Comparison of ENCODE assay signal across 10 cellular contexts in genomic region chr6:137283940-137284910, GRCh38.
A peak's percentile ranks its signal among the peaks of the same experiment; 100 is the strongest.
DNase-seq lines count a peak whose midpoint lies in the region; ATAC-seq and TF ChIP-seq lines count a peak whose summit lies in the region.
"Had no signal": no experiment of that assay in that cellular context is flagged by ENCODE, and none has a peak within 500 bp of the region (broad histone marks: within the 10 kb centered on the region; RNA-seq: fewer than 3 reads in every experiment).

No MANE protein-coding gene starts in this region.

- POLR2A ChIA-PET in OCI-LY7 (lab: Charles Lee) = interaction anchor here (0.5 to 0.7 kb wide), 2 partner anchors 9 to 487 kb away, joined by 3 read pairs; no protein-coding TSS in a partner anchor

- H3K36me3 ChIP-seq in OCI-LY7 (ENCODE audit: insufficient read depth, low read length) = no peaks in the 10 kb centered on the region
- H3K36me3 ChIP-seq: SJSA1 had no signal

- no peak overlapping the region for H3K27ac ChIP-seq in OCI-LY7 (ENCODE audit: low read depth, low read length, poor library complexity, severe bottlenecking)
- H3K27ac ChIP-seq: SJSA1 had no signal

- no TSS peak for BruUV-seq in OCI-LY7 (replicated peaks; lab: Mats Ljungman, UMichigan)

- no peaks in the 10 kb centered on the region for H3K9me2 ChIP-seq in OCI-LY7 (ENCODE audit: insufficient read depth, low read length)

- ATAC-seq in GM18867 (IDR thresholded peaks at IDR 0.05; ENCODE audit: unreplicated experiment) (peak; percentile 88), HG02870 (IDR thresholded peaks at IDR 0.05; ENCODE audit: unreplicated experiment) (peak; percentile 86), SK-N-SH treated with all-trans-retinoic acid at 6 μM for 48 hours (no peak)

- no peaks in the 10 kb centered on the region for H4K20me1 ChIP-seq in OCI-LY7 (ENCODE audit: insufficient read depth, low read length)

- DNase-seq in Ammon's horn (ENCODE audit: low spot score) = peak; percentile 45
- DNase-seq in OCI-LY7 (ENCODE audit: low spot score) = no peak
- DNase-seq in OCI-M1 (lab: John Stamatoyannopoulos, UW) = no peak
- no peak for DNase-seq in NCI-H1417 treated with DMSO at 0.1 percent for 48 hours (lab: John Stamatoyannopoulos, UW)
- no peak for DNase-seq in NCI-H510A treated with DMSO at 0.1 percent for 48 hours (lab: John Stamatoyannopoulos, UW)
- DNase-seq: activated naive CD4-positive, alpha-beta T cell treated with anti-CD3 and anti-CD28 coated beads, Interleukin-2, amount 10 ng/mL, durations not matched to agents 7 days and 5 days had no signal

- H3K79me2 ChIP-seq in OCI-LY7 (ENCODE audit: insufficient read depth, low read depth, low read length) = no peaks in the 10 kb centered on the region

- peaks cover 10% of the 10 kb centered on the region for H3K4me1 ChIP-seq in OCI-LY7 (ENCODE audit: insufficient read depth, low read length, poor library complexity, severe bottlenecking)

- H3K4me2 ChIP-seq in OCI-LY7 (ENCODE audit: low read length) = no peak overlapping the region; the same call in 1 of the 2 replicates

- H3K4me3 ChIP-seq in OCI-LY7 (ENCODE audit: low read depth, low read length, poor library complexity, severe bottlenecking) = no peak overlapping the region
- H3K4me3 ChIP-seq: SJSA1 had no signal

- peak overlapping the region; percentile 71; the same call in 1 of the 2 replicates for H2AFZ ChIP-seq in OCI-LY7 (ENCODE audit: low read length)

- no peak for TF ChIP-seq CTCF in OCI-LY7 (conservative IDR thresholded peaks at IDR 0.05; ENCODE audit: low read length)

- CTCF ChIA-PET in OCI-LY7 (lab: Charles Lee; ENCODE audit: unreplicated experiment) = no interaction called here

- H3K9me3 ChIP-seq in OCI-LY7 (ENCODE audit: low read length) = no peaks in the 10 kb centered on the region
- H3K9me3 ChIP-seq: SJSA1 had no signal

- intact Hi-C loops in OCI-LY7 (cut with micrococcal nuclease; ENCODE audit: unreplicated experiment) = no loop called here

TF ChIP-seq in SK-N-SH treated with all-trans-retinoic acid at 6 μM for 48 hours, 23 proteins besides CTCF, POLR2A, EP300 and RAD21:
- TF ChIP-seq ZNF565 (CRISPR knock-in tag; conservative IDR thresholded peaks at IDR 0.05; ENCODE audit: low read depth) (no peak), SNAI2 (CRISPR knock-in tag; IDR thresholded peaks at IDR 0.05) (no peak), ZC3H10 (CRISPR knock-in tag; IDR thresholded peaks at IDR 0.05) (no peak), GLIS3 (CRISPR knock-in tag; IDR thresholded peaks at IDR 0.05) (no peak), TCF4 (CRISPR knock-in tag; IDR thresholded peaks at IDR 0.05; ENCODE audit: borderline replicate concordance) (no peak), ISL1 (CRISPR knock-in tag; IDR thresholded peaks at IDR 0.05) (no peak), PPARA (CRISPR knock-in tag; IDR thresholded peaks at IDR 0.05; ENCODE audit: borderline replicate concordance) (no peak), ZNF70 (CRISPR knock-in tag; IDR thresholded peaks at IDR 0.05) (no peak), TOX (CRISPR knock-in tag; IDR thresholded peaks at IDR 0.05; ENCODE audit: borderline replicate concordance) (no peak), PATZ1 (CRISPR knock-in tag; IDR thresholded peaks at IDR 0.05; ENCODE audit: borderline replicate concordance) (no peak), BACH2 (CRISPR knock-in tag; IDR thresholded peaks at IDR 0.05; ENCODE audit: borderline replicate concordance) (no peak), ESRRG (CRISPR knock-in tag; IDR thresholded peaks at IDR 0.05) (no peak)
- TF ChIP-seq, protein P1, sequence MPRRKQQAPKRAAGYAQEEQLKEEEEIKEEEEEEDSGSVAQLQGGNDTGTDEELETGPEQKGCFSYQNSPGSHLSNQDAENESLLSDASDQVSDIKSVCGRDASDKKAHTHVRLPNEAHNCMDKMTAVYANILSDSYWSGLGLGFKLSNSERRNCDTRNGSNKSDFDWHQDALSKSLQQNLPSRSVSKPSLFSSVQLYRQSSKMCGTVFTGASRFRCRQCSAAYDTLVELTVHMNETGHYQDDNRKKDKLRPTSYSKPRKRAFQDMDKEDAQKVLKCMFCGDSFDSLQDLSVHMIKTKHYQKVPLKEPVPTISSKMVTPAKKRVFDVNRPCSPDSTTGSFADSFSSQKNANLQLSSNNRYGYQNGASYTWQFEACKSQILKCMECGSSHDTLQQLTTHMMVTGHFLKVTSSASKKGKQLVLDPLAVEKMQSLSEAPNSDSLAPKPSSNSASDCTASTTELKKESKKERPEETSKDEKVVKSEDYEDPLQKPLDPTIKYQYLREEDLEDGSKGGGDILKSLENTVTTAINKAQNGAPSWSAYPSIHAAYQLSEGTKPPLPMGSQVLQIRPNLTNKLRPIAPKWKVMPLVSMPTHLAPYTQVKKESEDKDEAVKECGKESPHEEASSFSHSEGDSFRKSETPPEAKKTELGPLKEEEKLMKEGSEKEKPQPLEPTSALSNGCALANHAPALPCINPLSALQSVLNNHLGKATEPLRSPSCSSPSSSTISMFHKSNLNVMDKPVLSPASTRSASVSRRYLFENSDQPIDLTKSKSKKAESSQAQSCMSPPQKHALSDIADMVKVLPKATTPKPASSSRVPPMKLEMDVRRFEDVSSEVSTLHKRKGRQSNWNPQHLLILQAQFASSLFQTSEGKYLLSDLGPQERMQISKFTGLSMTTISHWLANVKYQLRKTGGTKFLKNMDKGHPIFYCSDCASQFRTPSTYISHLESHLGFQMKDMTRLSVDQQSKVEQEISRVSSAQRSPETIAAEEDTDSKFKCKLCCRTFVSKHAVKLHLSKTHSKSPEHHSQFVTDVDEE (CRISPR knock-in tag; IDR thresholded peaks at IDR 0.05) = no peak
- TF ChIP-seq, protein P2, sequence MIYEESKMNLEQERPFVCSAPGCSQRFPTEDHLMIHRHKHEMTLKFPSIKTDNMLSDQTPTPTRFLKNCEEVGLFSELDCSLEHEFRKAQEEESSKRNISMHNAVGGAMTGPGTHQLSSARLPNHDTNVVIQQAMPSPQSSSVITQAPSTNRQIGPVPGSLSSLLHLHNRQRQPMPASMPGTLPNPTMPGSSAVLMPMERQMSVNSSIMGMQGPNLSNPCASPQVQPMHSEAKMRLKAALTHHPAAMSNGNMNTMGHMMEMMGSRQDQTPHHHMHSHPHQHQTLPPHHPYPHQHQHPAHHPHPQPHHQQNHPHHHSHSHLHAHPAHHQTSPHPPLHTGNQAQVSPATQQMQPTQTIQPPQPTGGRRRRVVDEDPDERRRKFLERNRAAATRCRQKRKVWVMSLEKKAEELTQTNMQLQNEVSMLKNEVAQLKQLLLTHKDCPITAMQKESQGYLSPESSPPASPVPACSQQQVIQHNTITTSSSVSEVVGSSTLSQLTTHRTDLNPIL (CRISPR knock-in tag; IDR thresholded peaks at IDR 0.05; ENCODE audit: low read depth) = no peak
TF ChIP-seq in SK-N-SH treated with all-trans-retinoic acid at 6 μM for 48 hours: peak in this region for 0.
